In the genomic region with DNA sequence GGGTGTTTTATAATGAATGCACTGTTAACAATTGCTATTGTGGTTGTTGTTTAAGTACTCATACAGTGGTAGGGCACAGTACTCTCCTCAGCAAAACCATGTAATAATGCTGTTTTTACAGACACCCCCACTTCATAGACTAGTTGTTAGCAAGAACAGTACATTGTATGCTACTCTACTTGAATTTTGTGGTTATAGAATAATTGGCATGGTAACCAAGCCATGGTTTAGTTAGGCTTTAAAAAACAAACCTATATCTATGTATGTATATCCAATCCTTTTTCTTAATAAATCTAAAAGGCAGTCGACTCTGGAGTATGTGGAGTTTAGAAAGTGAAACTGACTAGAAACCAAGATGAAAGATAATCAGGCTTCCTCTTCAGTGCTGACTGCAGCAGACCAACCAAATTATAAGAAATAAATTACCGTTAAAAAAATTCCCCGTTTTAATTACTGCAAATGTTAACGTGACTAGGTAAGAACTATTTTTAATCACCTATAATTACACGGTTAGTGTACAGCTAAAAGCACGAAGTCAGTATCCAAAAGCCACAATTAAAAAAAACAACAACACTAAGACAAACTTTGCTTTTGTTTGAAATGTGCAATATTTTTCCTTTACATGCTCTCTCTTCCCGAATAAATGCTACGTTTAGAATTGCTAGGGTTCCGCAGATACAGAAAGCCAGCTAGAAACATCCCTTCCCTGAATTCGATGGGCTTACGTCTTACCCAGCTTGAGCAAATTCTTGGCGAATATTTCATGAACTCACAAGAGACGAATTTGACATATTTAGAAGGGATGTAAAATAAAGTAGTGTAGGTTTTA, we compare ENCODE assay signal across 8 cellular contexts.
DNase-seq lines count a peak whose midpoint lies in the region; ATAC-seq and TF ChIP-seq lines count a peak whose summit lies in the region.

No MANE protein-coding gene starts in this region.

- H3K9me3 ChIP-seq in iPS DF 6.9 (ENCODE audit: control insufficient read depth, insufficient read depth, low read length) (no peaks in the 10 kb centered on the region), gastrocnemius medialis (no peaks in the 10 kb centered on the region)

- no peaks in the 10 kb centered on the region for H3K36me3 ChIP-seq in iPS DF 6.9 (ENCODE audit: control insufficient read depth, insufficient read depth, low read length)
- no peaks in the 10 kb centered on the region for H3K36me3 ChIP-seq in gastrocnemius medialis

- peak overlapping the region; percentile 92 for H3K4me3 Mint-ChIP-seq in activated CD8-positive, alpha-beta memory T cell treated with anti-CD3 and anti-CD28 coated beads, Interleukin-2, amount 10 ng/mL, durations not matched to agents 7 days and 5 days
- H3K4me3 Mint-ChIP-seq in IgD-negative memory B cell: peak overlapping the region; percentile 77 to 95 (median 91)
- H3K4me3 Mint-ChIP-seq in activated naive CD8-positive, alpha-beta T cell treated with anti-CD3 and anti-CD28 coated beads, Interleukin-2, amount 10 ng/mL, durations not matched to agents 7 days and 5 days: peak overlapping the region; percentile 91

- no peaks in the 10 kb centered on the region for H3K9me3 Mint-ChIP-seq in activated CD8-positive, alpha-beta memory T cell treated with anti-CD3 and anti-CD28 coated beads, Interleukin-2, amount 10 ng/mL, durations not matched to agents 7 days and 5 days (ENCODE audit: low read depth)
- H3K9me3 Mint-ChIP-seq in IgD-negative memory B cell: no peaks in the 10 kb centered on the region
- H3K9me3 Mint-ChIP-seq in activated naive CD8-positive, alpha-beta T cell treated with anti-CD3 and anti-CD28 coated beads, Interleukin-2, amount 10 ng/mL, durations not matched to agents 7 days and 5 days: no peaks in the 10 kb centered on the region

- H3K27ac Mint-ChIP-seq in activated CD8-positive, alpha-beta memory T cell treated with anti-CD3 and anti-CD28 coated beads, Interleukin-2, amount 10 ng/mL, durations not matched to agents 7 days and 5 days: peak overlapping the region; percentile 96
- H3K27ac Mint-ChIP-seq in IgD-negative memory B cell: peak overlapping the region; percentile 54 to 95 (median 94)
- H3K27ac Mint-ChIP-seq in activated naive CD8-positive, alpha-beta T cell treated with anti-CD3 and anti-CD28 coated beads, Interleukin-2, amount 10 ng/mL, durations not matched to agents 7 days and 5 days: peak overlapping the region; percentile 96

- H3K4me1 ChIP-seq in iPS DF 6.9 (ENCODE audit: control insufficient read depth, insufficient read depth, low read length) (0 out of 2 replicates have a peak, but pooled peaks cover 1% of the 10 kb centered on the region), gastrocnemius medialis (peaks cover 4 to 13% of the 10 kb centered on the region in 2 donors)

- in situ Hi-C loops in gastrocnemius medialis (cut with MboI; ENCODE audit: low sequenced_read_pairs in 4 of 4): loop anchor here in 2 of 4 donors (10.0 kb wide), 2 partner anchors 88 to 112 kb away; a partner anchor contains a TSS

- intact Hi-C loops in gastrocnemius medialis (cut with DNase I; ENCODE audit: low total_unique reads): loop anchor here (1.0 to 5.0 kb wide), 4 partner anchors 16 to 122 kb away; no protein-coding TSS in a partner anchor

- no CpG with 5 or more reads among the region's 13 CpGs for WGBS in iPS DF 6.9 (ENCODE audit: insufficient coverage, insufficient read length)

- H3K36me3 Mint-ChIP-seq in activated CD8-positive, alpha-beta memory T cell treated with anti-CD3 and anti-CD28 coated beads, Interleukin-2, amount 10 ng/mL, durations not matched to agents 7 days and 5 days: no peaks in the 10 kb centered on the region
- no peaks in the 10 kb centered on the region for H3K36me3 Mint-ChIP-seq in IgD-negative memory B cell
- no peaks in the 10 kb centered on the region for H3K36me3 Mint-ChIP-seq in activated naive CD8-positive, alpha-beta T cell treated with anti-CD3 and anti-CD28 coated beads, Interleukin-2, amount 10 ng/mL, durations not matched to agents 7 days and 5 days

- peak; percentile 62 for ATAC-seq in activated CD8-positive, alpha-beta memory T cell treated with anti-CD3 and anti-CD28 coated beads, Interleukin-2, amount 10 ng/mL, durations not matched to agents 7 days and 5 days
- peak; percentile 60 for ATAC-seq in activated naive CD8-positive, alpha-beta T cell treated with anti-CD3 and anti-CD28 coated beads, Interleukin-2, amount 10 ng/mL, durations not matched to agents 7 days and 5 days (ENCODE audit: low read depth)
- peak in 1 of 2 donors; percentile 32 for ATAC-seq in gastrocnemius medialis

- POLR2A ChIA-PET in activated naive CD8-positive, alpha-beta T cell treated with anti-CD3 and anti-CD28 coated beads, Interleukin-2, amount 10 ng/mL, durations not matched to agents 7 days and 5 days (lab: Charles Lee): interaction anchor here (0.9 to 1.9 kb wide), 14 partner anchors 12 to 243 kb away, joined by 3 to 54 read pairs (median 6); a partner anchor contains a TSS

- no peak for TF ChIP-seq POLR2A in gastrocnemius medialis (IDR thresholded peaks at IDR 0.05)

- CTCF ChIA-PET in activated CD8-positive, alpha-beta memory T cell treated with anti-CD3 and anti-CD28 coated beads, Interleukin-2, amount 10 ng/mL, durations not matched to agents 7 days and 5 days (lab: Charles Lee): interaction anchor here (0.7 to 1.7 kb wide), 21 partner anchors 12 to 243 kb away, joined by 3 to 19 read pairs (median 4); a partner anchor contains a TSS

- H3K4me3 ChIP-seq in iPS DF 6.9 (ENCODE audit: low read length) (peak overlapping the region; percentile 70; the same call in 1 of the 2 replicates), gastrocnemius medialis (peak overlapping the region; percentile 77 to 91 (median 84))

- H3K4me1 Mint-ChIP-seq in activated CD8-positive, alpha-beta memory T cell treated with anti-CD3 and anti-CD28 coated beads, Interleukin-2, amount 10 ng/mL, durations not matched to agents 7 days and 5 days: peaks cover 33% of the 10 kb centered on the region
- H3K4me1 Mint-ChIP-seq in IgD-negative memory B cell: peaks cover 15 to 21% (median 17%) of the 10 kb centered on the region in 3 donors
- H3K4me1 Mint-ChIP-seq in activated naive CD8-positive, alpha-beta T cell treated with anti-CD3 and anti-CD28 coated beads, Interleukin-2, amount 10 ng/mL, durations not matched to agents 7 days and 5 days: peaks cover 33% of the 10 kb centered on the region

- DNase-seq in activated CD8-positive, alpha-beta memory T cell treated with anti-CD3 and anti-CD28 coated beads, Interleukin-2, amount 10 ng/mL, durations not matched to agents 7 days and 5 days: no peak
- DNase-seq in activated CD8-positive, alpha-beta memory T cell treated with anti-CD3 and anti-CD28 coated beads for 24 hours: no peak
- DNase-seq in activated naive CD8-positive, alpha-beta T cell treated with anti-CD3 and anti-CD28 coated beads, Interleukin-2, amount 10 ng/mL, durations not matched to agents 7 days and 5 days: no peak
- DNase-seq in iPS DF 6.9 (ENCODE audit: low read depth, low spot score) (no peak), gastrocnemius medialis (no peak), HPDE6-E6E7 (ENCODE audit: extremely low spot score) (no peak), glomerular visceral epithelial cell (ENCODE audit: extremely low spot score) (no peak)

- peaks cover 5% of the 10 kb centered on the region; the same call in 1 of the 2 replicates for H3K27me3 ChIP-seq in iPS DF 6.9 (ENCODE audit: control insufficient read depth, insufficient read depth, low read length)
- no peaks in the 10 kb centered on the region for H3K27me3 ChIP-seq in gastrocnemius medialis

- peaks cover 4% of the 10 kb centered on the region for H3K27me3 Mint-ChIP-seq in activated CD8-positive, alpha-beta memory T cell treated with anti-CD3 and anti-CD28 coated beads, Interleukin-2, amount 10 ng/mL, durations not matched to agents 7 days and 5 days
- no peaks in the 10 kb centered on the region for H3K27me3 Mint-ChIP-seq in IgD-negative memory B cell
- no peaks in the 10 kb centered on the region for H3K27me3 Mint-ChIP-seq in activated naive CD8-positive, alpha-beta T cell treated with anti-CD3 and anti-CD28 coated beads, Interleukin-2, amount 10 ng/mL, durations not matched to agents 7 days and 5 days

- TF ChIP-seq CTCF in gastrocnemius medialis (IDR thresholded peaks at IDR 0.05 in 4 of 5, conservative IDR thresholded peaks at IDR 0.05 in 1 of 5): no peak

- H3K27ac ChIP-seq in iPS DF 6.9 (ENCODE audit: low read length) (no peak overlapping the region), gastrocnemius medialis (peak overlapping the region; percentile 93 to 99 (median 97))
